ENCODE assay signal across 10 cellular contexts in the genomic region with DNA sequence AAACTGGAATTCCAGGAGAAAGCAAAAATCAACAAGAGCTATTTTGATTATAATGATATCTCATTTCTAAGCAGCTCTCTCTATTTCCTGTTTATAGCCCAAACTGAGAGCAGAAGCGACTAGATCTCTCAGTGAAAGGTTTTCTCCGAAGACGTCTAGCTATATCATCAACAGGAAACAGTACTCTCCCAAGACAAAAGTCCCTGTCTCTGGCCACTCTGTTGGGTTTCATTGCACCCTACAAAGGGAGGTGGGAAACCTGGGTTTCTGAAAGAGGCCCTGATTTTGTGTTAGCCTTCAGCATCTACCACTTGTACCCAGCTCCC.
DNase-seq lines count a peak whose midpoint lies in the region; ATAC-seq and TF ChIP-seq lines count a peak whose summit lies in the region.
"Had no signal": no experiment of that assay in that cellular context is flagged by ENCODE, and none has a peak within 500 bp of the region (broad histone marks: within the 10 kb centered on the region; RNA-seq: fewer than 3 reads in every experiment).

No MANE protein-coding gene starts in this region.

- no peak overlapping the region for H3K27ac ChIP-seq in endodermal cell (ENCODE audit: low read depth, low read length)

- no peaks in the 10 kb centered on the region for H3K27me3 Mint-ChIP-seq in activated CD4-positive, alpha-beta memory T cell treated with anti-CD3 and anti-CD28 coated beads for 36 hours
- H3K27me3 Mint-ChIP-seq in nephron progenitor cell (ENCODE audit: low read depth, poor library complexity) = peaks cover 3% of the 10 kb centered on the region
- H3K27me3 Mint-ChIP-seq in endodermal cell (ENCODE audit: insufficient read depth) = no peaks in the 10 kb centered on the region

- H3K9me3 ChIP-seq in endodermal cell (ENCODE audit: control insufficient read depth, low read length) = no peaks in the 10 kb centered on the region

- no peaks in the 10 kb centered on the region for H3K9me3 Mint-ChIP-seq in activated CD4-positive, alpha-beta memory T cell treated with anti-CD3 and anti-CD28 coated beads for 36 hours
- H3K9me3 Mint-ChIP-seq in nephron progenitor cell (no peaks in the 10 kb centered on the region), endodermal cell (no peaks in the 10 kb centered on the region)

- 89 to 91% methylated on average over 3 of the region's 3 CpGs for WGBS in endodermal cell (ENCODE audit: insufficient coverage in 1 of 2, insufficient read length in 1 of 2), 2 experiments

- H3K27me3 ChIP-seq in endodermal cell (ENCODE audit: control insufficient read depth, insufficient read depth, low read length, poor library complexity, severe bottlenecking) = no peaks in the 10 kb centered on the region

- no peak overlapping the region for H3K4me3 Mint-ChIP-seq in activated CD4-positive, alpha-beta memory T cell treated with anti-CD3 and anti-CD28 coated beads for 36 hours
- no peak overlapping the region for H3K4me3 Mint-ChIP-seq in nephron progenitor cell
- no peak overlapping the region for H3K4me3 Mint-ChIP-seq in endodermal cell

- peaks cover 57% of the 10 kb centered on the region for H3K4me1 Mint-ChIP-seq in activated CD4-positive, alpha-beta memory T cell treated with anti-CD3 and anti-CD28 coated beads for 36 hours (ENCODE audit: low read depth)
- H3K4me1 Mint-ChIP-seq in nephron progenitor cell = peaks cover 53% of the 10 kb centered on the region
- H3K4me1 Mint-ChIP-seq in endodermal cell = no peaks in the 10 kb centered on the region

- no peak overlapping the region for H3K4me3 ChIP-seq in endodermal cell (ENCODE audit: low read length)

- H3K36me3 ChIP-seq in endodermal cell (ENCODE audit: control insufficient read depth, insufficient read depth, low read length) = no peaks in the 10 kb centered on the region

- no peaks in the 10 kb centered on the region for H3K4me1 ChIP-seq in endodermal cell (ENCODE audit: control insufficient read depth, insufficient read depth, low read length)

- POLR2A ChIA-PET in activated CD4-positive, alpha-beta memory T cell treated with anti-CD3 and anti-CD28 coated beads for 36 hours (lab: Charles Lee) = interaction anchor here (0.6 to 2.5 kb wide), 6 partner anchors 8 to 122 kb away, joined by 3 to 14 read pairs (median 4); no protein-coding TSS in a partner anchor

- H3K36me3 Mint-ChIP-seq in activated CD4-positive, alpha-beta memory T cell treated with anti-CD3 and anti-CD28 coated beads for 36 hours = no peaks in the 10 kb centered on the region
- H3K36me3 Mint-ChIP-seq in nephron progenitor cell (ENCODE audit: low read depth) = no peaks in the 10 kb centered on the region
- no peaks in the 10 kb centered on the region for H3K36me3 Mint-ChIP-seq in endodermal cell (ENCODE audit: low read depth)

- TF ChIP-seq CTCF in nephron progenitor cell (IDR thresholded peaks at IDR 0.05) (no peak), endodermal cell (conservative IDR thresholded peaks at IDR 0.05) (no peak)

- no peak overlapping the region for H3K9ac ChIP-seq in endodermal cell (ENCODE audit: extremely low read depth, low read length, poor library complexity, severe bottlenecking)

- peak; percentile 26 for DNase-seq in activated CD4-positive, alpha-beta memory T cell treated with anti-CD3 and anti-CD28 coated beads for 36 hours
- DNase-seq in nephron progenitor cell (no peak), NCI-H526 treated with DMSO at 0.1 percent for 48 hours (lab: John Stamatoyannopoulos, UW) (no peak), left lobe of liver (ENCODE audit: low spot score) (no peak), Kasumi-1 (lab: John Stamatoyannopoulos, UW) (no peak), endodermal cell (no peak)
- DNase-seq: activated CD8-positive, alpha-beta memory T cell treated with anti-CD3 and anti-CD28 coated beads, Interleukin-2, amount 50 U/mL, for 4 hours; stimulated activated CD8-positive, alpha-beta memory T cell treated with anti-CD3 and anti-CD28 coated beads, Interleukin-4, amount 100 ng/mL, for 48 hours had no signal

- ATAC-seq in GM18861 (IDR thresholded peaks at IDR 0.05; ENCODE audit: unreplicated experiment) (peak; percentile 26), HG02678 (IDR thresholded peaks at IDR 0.05; ENCODE audit: unreplicated experiment) (peak; percentile 35), left lobe of liver (no peak)

- CTCF ChIA-PET in activated CD4-positive, alpha-beta memory T cell treated with anti-CD3 and anti-CD28 coated beads for 36 hours (lab: Charles Lee) = interaction anchor here (0.7 to 1.9 kb wide), 7 partner anchors 13 to 148 kb away, joined by 3 to 7 read pairs (median 3); no protein-coding TSS in a partner anchor

- intact Hi-C loops in activated CD4-positive, alpha-beta memory T cell treated with anti-CD3 and anti-CD28 coated beads for 36 hours (cut with micrococcal nuclease) = loop anchor here (1.0 kb wide), 2 partner anchors 17 to 80 kb away; no protein-coding TSS in a partner anchor

- H3K27ac Mint-ChIP-seq in activated CD4-positive, alpha-beta memory T cell treated with anti-CD3 and anti-CD28 coated beads for 36 hours = peak overlapping the region; percentile 66
- peak overlapping the region; percentile 96 for H3K27ac Mint-ChIP-seq in nephron progenitor cell
- no peak overlapping the region for H3K27ac Mint-ChIP-seq in endodermal cell
